10 cellular contexts compared by ENCODE assay signal in the genomic region with DNA sequence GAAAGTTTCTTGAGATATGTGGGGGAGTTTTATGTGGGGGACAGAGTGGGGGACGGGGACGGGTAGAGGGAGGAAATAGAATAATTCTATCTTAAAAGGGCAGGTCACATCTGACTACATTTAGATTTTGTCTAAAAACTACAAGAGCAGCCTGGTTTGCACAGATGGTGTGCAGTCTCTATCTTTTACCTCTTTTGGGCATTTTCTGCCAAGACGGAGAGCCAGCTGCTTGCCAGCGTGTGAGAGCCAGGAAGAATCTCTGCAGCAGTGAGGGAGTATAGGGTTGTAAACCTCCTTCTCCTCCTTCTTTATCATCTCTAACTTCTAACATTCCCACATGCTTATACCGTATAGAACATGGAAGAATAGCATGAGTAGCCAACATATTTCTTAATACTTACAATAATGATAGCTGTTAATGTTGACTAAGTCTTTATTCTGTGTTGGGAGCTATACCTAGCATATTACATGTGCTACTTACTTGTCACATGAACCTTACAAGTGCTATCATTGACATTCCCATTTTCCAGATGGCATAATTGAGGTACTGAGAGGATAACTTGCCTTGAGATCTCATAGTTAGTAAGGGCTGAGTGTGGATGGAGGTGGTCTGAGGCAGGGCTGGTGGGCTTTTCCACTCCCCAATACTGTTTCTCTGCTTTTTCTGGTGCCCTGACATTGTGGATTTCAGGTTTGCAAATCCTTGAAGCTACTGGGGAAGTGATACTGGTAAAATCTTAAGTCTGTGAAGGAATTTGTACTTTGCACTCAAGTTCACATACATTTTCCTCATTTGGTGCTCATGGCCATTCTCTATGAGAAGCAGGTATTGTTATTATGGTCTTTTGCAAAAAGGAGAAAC. TPM values are rescaled to one million over a fixed set of nuclear protein-coding genes. Genes with fewer than 3 reads are reported as not detected.
DNase-seq lines count a peak whose midpoint lies in the region; ATAC-seq and TF ChIP-seq lines count a peak whose summit lies in the region.
"Had no signal": no experiment of that assay in that cellular context is flagged by ENCODE, and none has a peak within 500 bp of the region (broad histone marks: within the 10 kb centered on the region; RNA-seq: fewer than 3 reads in every experiment).

No MANE protein-coding gene starts in this region.

- H3K36me3 Mint-ChIP-seq in osteocyte (ENCODE audit: unreplicated experiment) = no peaks in the 10 kb centered on the region

- no peaks in the 10 kb centered on the region for H3K27me3 ChIP-seq in esophagus muscularis mucosa

- peaks cover 16 to 58% (median 57%) of the 10 kb centered on the region in 4 donors for H3K4me1 ChIP-seq in esophagus muscularis mucosa

- no peaks in the 10 kb centered on the region for H3K9me3 ChIP-seq in esophagus muscularis mucosa

- H3K27ac Mint-ChIP-seq in osteocyte (ENCODE audit: unreplicated experiment) = peak overlapping the region; percentile 53

- intact Hi-C loops in esophagus muscularis mucosa (cut with DNase I) = loop anchor here (5.0 kb wide), 1 partner anchor 85 kb away; no protein-coding TSS in a partner anchor

- peak overlapping the region; percentile 75 to 88 (median 85) for H3K27ac ChIP-seq in esophagus muscularis mucosa (replicated peaks in 1 of 4)
- H3K27ac ChIP-seq: KMS-11 had no signal

- no peaks in the 10 kb centered on the region for H3K9me3 Mint-ChIP-seq in osteocyte (ENCODE audit: unreplicated experiment)

- DNase-seq in CD1c-positive myeloid dendritic cell (ENCODE audit: extremely low spot score) (peak; percentile 59), NOMO-1 (lab: John Stamatoyannopoulos, UW; ENCODE audit: unreplicated experiment in 2 of 2) (peak; percentile 30 to 66), esophagus muscularis mucosa (ENCODE audit: extremely low spot score) (no peak), osteocyte (ENCODE audit: extremely low spot score, unreplicated experiment) (no peak), omental fat pad (ENCODE audit: low spot score) (no peak), SW480 (ENCODE audit: low spot score) (no peak), UCSD-AML1 (lab: John Stamatoyannopoulos, UW; ENCODE audit: unreplicated experiment) (no peak), RPMI8226 (no peak)
- DNase-seq: mammary epithelial cell had no signal

- peak overlapping the region; percentile 65 for H3K4me3 Mint-ChIP-seq in osteocyte (ENCODE audit: unreplicated experiment)

- WGBS in esophagus muscularis mucosa = 12% methylated on average over 5 of the region's 5 CpGs

- no peak for TF ChIP-seq POLR2A in esophagus muscularis mucosa (IDR thresholded peaks at IDR 0.05; ENCODE audit: low read depth)

- no peaks in the 10 kb centered on the region for H3K27me3 Mint-ChIP-seq in osteocyte (ENCODE audit: unreplicated experiment)

- TF ChIP-seq EP300 in esophagus muscularis mucosa (IDR thresholded peaks at IDR 0.05) = no peak

- peak overlapping the region; percentile 50 to 64 (median 58) for H3K4me3 ChIP-seq in esophagus muscularis mucosa

- no peak for ATAC-seq in omental fat pad (ENCODE audit: low FRiP score)

- H3K36me3 ChIP-seq in esophagus muscularis mucosa = no peaks in the 10 kb centered on the region

- peaks cover 38% of the 10 kb centered on the region for H3K4me1 Mint-ChIP-seq in osteocyte (ENCODE audit: unreplicated experiment)

- TF ChIP-seq CTCF in esophagus muscularis mucosa (IDR thresholded peaks at IDR 0.05) = no peak
- TF ChIP-seq CTCF in osteocyte (IDR thresholded peaks at IDR 0.05) = no peak
- TF ChIP-seq CTCF in omental fat pad (IDR thresholded peaks at IDR 0.05) = no peak

RNA-seq across cellular contexts. Expression of a gene that starts 1.1 kb away (rescaled TPM):
- 10 to 100 TPM; 27.3 to 33.4 (median 31.4) TPM for total RNA-seq in esophagus muscularis mucosa
- total RNA-seq in osteocyte = 1.2 and 1.5 TPM in 2 replicates
- total RNA-seq in omental fat pad = 10 to 100 TPM in 3 of 4 donors, 1 to 10 TPM in 1; 7.5 to 39.4 (median 22.2) TPM

Comparison
In these comparisons a context has a peak if more than half of its experiments do, and no peak if none do; other contexts are left out.
1. DNase-seq: peak in CD1c-positive myeloid dendritic cell (single experiment) and NOMO-1 (2 of 2); none in esophagus muscularis mucosa (single experiment), osteocyte (single experiment), omental fat pad (single experiment), SW480 (single experiment), UCSD-AML1 (single experiment) and RPMI8226 (single experiment).